1 cellular context compared by ENCODE assay signal in genomic region chr2:213220967-213221603, GRCh38.
TF ChIP-seq lines count a peak whose summit lies in the region.

No MANE protein-coding gene starts in this region.

TF ChIP-seq in GM23338, 12 proteins besides CTCF, POLR2A, EP300 and RAD21 (continued from another document):
- TF ChIP-seq REST (IDR thresholded peaks at IDR 0.05; ENCODE audit: unreplicated experiment) (no peak), ZNF462 (CRISPR knock-in tag; IDR thresholded peaks at IDR 0.05) (no peak), JUNB (IDR thresholded peaks at IDR 0.05; ENCODE audit: unreplicated experiment) (no peak), ZNF331 (CRISPR knock-in tag; IDR thresholded peaks at IDR 0.05; ENCODE audit: low read depth) (no peak), EZH2 (IDR thresholded peaks at IDR 0.05; ENCODE audit: low read depth, unreplicated experiment) (no peak)
